10 cellular contexts compared by ENCODE assay signal in the genomic region with DNA sequence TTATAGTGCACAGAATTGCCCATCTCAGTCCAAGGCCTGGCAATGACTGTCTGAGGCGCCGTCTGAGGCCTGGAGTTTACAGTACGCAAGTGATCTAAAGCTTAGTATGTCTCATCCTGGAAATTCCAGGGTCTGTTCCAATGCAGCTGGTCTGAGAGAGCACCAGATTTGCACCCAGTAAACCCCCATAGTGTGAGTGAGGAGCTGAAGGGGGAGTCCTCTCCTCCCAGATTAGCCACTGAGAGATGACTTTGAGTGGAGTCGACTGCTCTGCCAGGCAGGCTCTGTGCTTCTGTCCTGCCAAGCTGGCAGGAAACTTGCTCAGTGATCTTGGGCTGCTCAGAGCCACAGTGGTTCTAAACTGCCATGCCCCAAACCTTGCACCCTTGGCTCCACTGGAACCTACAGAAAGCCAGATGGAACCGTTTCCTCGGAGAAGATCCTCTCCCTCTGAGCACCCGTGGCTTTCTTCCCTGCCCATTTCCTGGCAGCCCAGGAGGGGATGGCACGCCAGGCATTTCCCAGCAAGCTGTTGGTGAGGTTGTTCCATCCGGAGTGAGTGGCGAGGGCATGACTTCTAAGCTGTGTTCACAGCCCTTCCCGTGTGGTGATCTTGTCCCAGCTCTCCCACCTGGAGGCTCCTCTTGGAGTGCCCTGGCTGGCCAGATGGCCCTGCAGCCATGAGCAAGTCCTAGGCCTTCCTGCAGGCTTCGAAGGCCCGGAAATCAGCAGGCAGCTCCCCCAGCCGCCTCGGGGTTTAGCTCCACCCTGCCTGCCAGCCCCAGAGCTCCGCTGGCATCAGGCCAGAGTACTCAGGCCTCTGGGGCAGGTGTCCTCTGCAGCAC.
A peak's percentile ranks its signal among the peaks of the same experiment; 100 is the strongest.
DNase-seq lines count a peak whose midpoint lies in the region; ATAC-seq and TF ChIP-seq lines count a peak whose summit lies in the region.
"Had no signal": no experiment of that assay in that cellular context is flagged by ENCODE, and none has a peak within 500 bp of the region (broad histone marks: within the 10 kb centered on the region; RNA-seq: fewer than 3 reads in every experiment).

No MANE protein-coding gene starts in this region.

- H2BK12ac ChIP-seq in mesenchymal stem cell (ENCODE audit: low read length in 2 of 2) (no peak overlapping the region), trophoblast cell (ENCODE audit: low read length) (no peak overlapping the region)

- H3K27me3 ChIP-seq in mammary epithelial cell (ENCODE audit: insufficient read depth, low read length) (peaks cover 1% of the 10 kb centered on the region), mesenchymal stem cell (ENCODE audit: control insufficient read depth in 1 of 2, insufficient read depth in 1 of 2, low read length in 2 of 2) (peaks cover 4 to 66% of the 10 kb centered on the region in 2 experiments), prostate gland (replicated peaks; ENCODE audit: insufficient read depth) (no peaks in the 10 kb centered on the region), trophoblast cell (ENCODE audit: insufficient read depth, low read length) (no peaks in the 10 kb centered on the region)

- in situ Hi-C loops in mammary epithelial cell (cut with MboI; ENCODE audit: low sequenced_read_pairs in 2 of 2), result loop anchor here (25.0 kb wide), 2 partner anchors 408 to 608 kb away; no protein-coding TSS in a partner anchor

- TF ChIP-seq CTCF in mammary epithelial cell (conservative IDR thresholded peaks at IDR 0.05 in 1 of 2, IDR thresholded peaks at IDR 0.05 in 1 of 2; ENCODE audit: extremely low read depth in 1 of 2, insufficient read depth in 1 of 2, low read depth in 1 of 2, low read length in 2 of 2), result no peak
- TF ChIP-seq CTCF in prostate gland (IDR thresholded peaks at IDR 0.05), result no peak

- no peak overlapping the region for H4K91ac ChIP-seq in mesenchymal stem cell (ENCODE audit: low read length)
- no peak overlapping the region for H4K91ac ChIP-seq in trophoblast cell (ENCODE audit: low read depth, low read length)

- no peak overlapping the region for H2BK15ac ChIP-seq in mesenchymal stem cell (ENCODE audit: low read depth, poor library complexity, severe bottlenecking)

- H2BK120ac ChIP-seq in mesenchymal stem cell (ENCODE audit: low read depth, low read length), result no peak overlapping the region
- no peak overlapping the region for H2BK120ac ChIP-seq in trophoblast cell (ENCODE audit: insufficient read depth, low read length, poor library complexity)

- no peak for TF ChIP-seq POLR2A in prostate gland (IDR thresholded peaks at IDR 0.05)

- no peaks in the 10 kb centered on the region for H4K20me1 ChIP-seq in mammary epithelial cell (ENCODE audit: insufficient read depth, low read length)

- intact Hi-C loops in mammary epithelial cell (cut with micrococcal nuclease), result loop anchor here (10.0 kb wide), 1 partner anchor 840 kb away; no protein-coding TSS in a partner anchor
- intact Hi-C loops in prostate gland (cut with DNase I), result loop anchor here (5.0 to 10.0 kb wide), 4 partner anchors 420 to 923 kb away; no protein-coding TSS in a partner anchor

- BruUV-seq in mammary epithelial cell (replicated peaks; lab: Mats Ljungman, UMichigan), result no TSS peak

- H4K8ac ChIP-seq in mesenchymal stem cell (ENCODE audit: low read length), result no peak overlapping the region
- no peak overlapping the region for H4K8ac ChIP-seq in trophoblast cell (ENCODE audit: low read depth, low read length)

- H2AFZ ChIP-seq in mammary epithelial cell (ENCODE audit: low read depth, low read length) (peak overlapping the region; percentile 80), mesenchymal stem cell (ENCODE audit: low read depth, low read length) (no peak overlapping the region), trophoblast cell (ENCODE audit: insufficient read depth, low read length, poor library complexity) (no peak overlapping the region)

- H3K23ac ChIP-seq in mesenchymal stem cell (ENCODE audit: low read length in 2 of 2), result no peak overlapping the region
- no peak overlapping the region for H3K23ac ChIP-seq in trophoblast cell (ENCODE audit: low read length)

- H3K4me1 ChIP-seq in mammary epithelial cell (ENCODE audit: insufficient read depth, low read length) (peaks cover 7% of the 10 kb centered on the region), mesenchymal stem cell (ENCODE audit: control insufficient read depth, insufficient read depth, low read depth, low read length) (peaks cover 33% of the 10 kb centered on the region), prostate gland (replicated peaks) (no peaks in the 10 kb centered on the region), trophoblast cell (ENCODE audit: control insufficient read depth in 1 of 2, insufficient read depth in 2 of 2, low read length in 2 of 2) (no peaks in the 10 kb centered on the region)

- no peaks in the 10 kb centered on the region for H3K36me3 ChIP-seq in mammary epithelial cell (ENCODE audit: insufficient read depth, low read length)
- no peaks in the 10 kb centered on the region for H3K36me3 ChIP-seq in mesenchymal stem cell (ENCODE audit: control insufficient read depth in 1 of 2, insufficient read depth in 2 of 2, low read depth in 1 of 2, low read length in 2 of 2)
- no peaks in the 10 kb centered on the region for H3K36me3 ChIP-seq in prostate gland
- H3K36me3 ChIP-seq in trophoblast cell (ENCODE audit: control insufficient read depth in 1 of 2, insufficient read depth in 2 of 2, low read length in 2 of 2), result no peaks in the 10 kb centered on the region

- no peaks in the 10 kb centered on the region for H3K79me1 ChIP-seq in mesenchymal stem cell (replicated peaks; ENCODE audit: low read length, poor library complexity, severe bottlenecking)
- H3K79me1 ChIP-seq in trophoblast cell (ENCODE audit: low read length), result no peaks in the 10 kb centered on the region

- H3K18ac ChIP-seq in mesenchymal stem cell (ENCODE audit: low read depth in 1 of 2, low read length in 2 of 2) (no peak overlapping the region), trophoblast cell (ENCODE audit: low read length) (no peak overlapping the region)

- H3K79me2 ChIP-seq in mammary epithelial cell (ENCODE audit: insufficient read depth, low read length) (no peaks in the 10 kb centered on the region), trophoblast cell (ENCODE audit: control insufficient read depth, insufficient read depth, low read length, poor library complexity) (no peaks in the 10 kb centered on the region)

- DNase-seq in DMS153 (lab: John Stamatoyannopoulos, UW), result peak; percentile 97
- DNase-seq in NCI-H2171 (lab: John Stamatoyannopoulos, UW), result peak; percentile 49
- DNase-seq in mammary epithelial cell, result peak; percentile 9
- no peak for DNase-seq in mesenchymal stem cell
- no peak for DNase-seq in prostate gland (ENCODE audit: low spot score)
- DNase-seq in trophoblast cell, result no peak
- DNase-seq: activated CD4-positive, alpha-beta T cell treated with anti-CD3 and anti-CD28 coated beads, Interleukin-2, amount 10 ng/mL, durations not matched to agents 24 days and 14 days; NK-92 treated with Interleukin-12 subunit alpha and Interleukin-12 subunit beta, amount 100 ng/mL, for 24 hours had no signal

- CTCF ChIA-PET in mammary epithelial cell (lab: Charles Lee; ENCODE audit: low non-redundant PET), result no interaction called here

- H2AK5ac ChIP-seq in mesenchymal stem cell (ENCODE audit: low read length, severe bottlenecking) (peak overlapping the region; percentile 21), trophoblast cell (ENCODE audit: low read length) (no peak overlapping the region)

- H3K4ac ChIP-seq in mesenchymal stem cell (ENCODE audit: low read depth in 1 of 2, low read length in 2 of 2) (no peak overlapping the region), trophoblast cell (ENCODE audit: low read depth, low read length) (no peak overlapping the region)

- H3K9me3 ChIP-seq in mammary epithelial cell (replicated peaks; ENCODE audit: insufficient read depth, low read length), result no peaks in the 10 kb centered on the region
- peaks cover 6% of the 10 kb centered on the region for H3K9me3 ChIP-seq in mesenchymal stem cell (ENCODE audit: control insufficient read depth, low read length)
- no peaks in the 10 kb centered on the region for H3K9me3 ChIP-seq in prostate gland
- H3K9me3 ChIP-seq in trophoblast cell (ENCODE audit: insufficient read depth, low read depth, low read length), result peaks cover 2% of the 10 kb centered on the region

- dilution Hi-C loops in mammary epithelial cell (cut with HindIII; ENCODE audit: low sequenced_read_pairs), result no loop called here

- ATAC-seq in HG03457 (IDR thresholded peaks at IDR 0.05; ENCODE audit: unreplicated experiment) (no peak), HG02571 (IDR thresholded peaks at IDR 0.05; ENCODE audit: unreplicated experiment) (no peak)

- 28% methylated on average over 14 of the region's 16 CpGs for WGBS in mammary epithelial cell (ENCODE audit: low coverage, missing lambda C conversion rate)
- 91% methylated on average over 16 of the region's 16 CpGs for WGBS in mesenchymal stem cell
- 66% methylated on average over 16 of the region's 16 CpGs for WGBS in prostate gland
- no CpG with 5 or more reads among the region's 16 CpGs for WGBS in trophoblast cell (ENCODE audit: extremely low coverage, insufficient coverage, insufficient read length)

- H3K4me3 ChIP-seq in mammary epithelial cell (replicated peaks in 1 of 3; ENCODE audit: insufficient read depth in 1 of 3, low read depth in 2 of 3, low read length in 3 of 3) (no peak overlapping the region), mesenchymal stem cell (ENCODE audit: insufficient read depth in 1 of 2, low read depth in 1 of 2, low read length in 2 of 2) (no peak overlapping the region), prostate gland (no peak overlapping the region), trophoblast cell (ENCODE audit: low read depth, low read length) (no peak overlapping the region)

- H2BK5ac ChIP-seq in mesenchymal stem cell (ENCODE audit: low read depth, low read length, poor library complexity, severe bottlenecking), result no peak overlapping the region
- H2BK5ac ChIP-seq in trophoblast cell (ENCODE audit: low read depth, low read length, poor library complexity), result no peak overlapping the region

- no peak overlapping the region for H4K12ac ChIP-seq in trophoblast cell (ENCODE audit: low read depth, low read length)

- no peak overlapping the region for H3K4me2 ChIP-seq in mammary epithelial cell (ENCODE audit: insufficient read depth, low read depth, low read length)
- H3K4me2 ChIP-seq in mesenchymal stem cell (ENCODE audit: low read length, poor library complexity, severe bottlenecking), result no peak overlapping the region
- no peak overlapping the region for H3K4me2 ChIP-seq in trophoblast cell (ENCODE audit: low read length)

- H3K9ac ChIP-seq in mammary epithelial cell (ENCODE audit: insufficient read depth, low read length) (no peak overlapping the region), mesenchymal stem cell (ENCODE audit: low read length) (no peak overlapping the region), trophoblast cell (ENCODE audit: low read length) (no peak overlapping the region)

- H3K14ac ChIP-seq in mesenchymal stem cell (ENCODE audit: low read length in 2 of 2) (no peak overlapping the region), trophoblast cell (ENCODE audit: low read length) (no peak overlapping the region)

- H3K27ac ChIP-seq in mammary epithelial cell (ENCODE audit: insufficient read depth, low read depth, low read length) (no peak overlapping the region), mesenchymal stem cell (ENCODE audit: low read length, poor library complexity, severe bottlenecking) (no peak overlapping the region), prostate gland (no peak overlapping the region), trophoblast cell (ENCODE audit: low read depth, low read length) (no peak overlapping the region)

Comparison
In these comparisons a context has a peak if more than half of its experiments do, and no peak if none do; other contexts are left out.
1. DNase-seq: peak in DMS153 (single experiment), NCI-H2171 (single experiment) and mammary epithelial cell (single experiment); none in mesenchymal stem cell (single experiment), prostate gland (single experiment) and trophoblast cell (0 of 2).